ENCODE assay signal across 25 cellular contexts in genomic region chr6:21098134-21098533, GRCh38.
"Had no signal": no experiment of that assay in that cellular context is flagged by ENCODE, and none has a peak within 500 bp of the region (broad histone marks: within the 10 kb centered on the region; RNA-seq: fewer than 3 reads in every experiment).

No MANE protein-coding gene starts in this region.

- H3K27me3 Mint-ChIP-seq: naive thymus-derived CD4-positive, alpha-beta T cell; stimulated activated naive B cell treated with anti-CD40 and anti-IgM and Interleukin-4, amounts not matched to agents 10 μg/mL and 1 μg/mL and 100 μg/mL, for 72 hours had no signal

- ATAC-seq: activated naive CD4-positive, alpha-beta T cell treated with anti-CD3 and anti-CD28 coated beads, Interleukin-2, amount 50 U/mL, for 72 hours; activated T-cell treated with anti-CD3 and anti-CD28 coated beads, Interleukin-2, amount 50 U/mL, for 72 hours; gastroesophageal sphincter; left lobe of liver; naive thymus-derived CD4-positive, alpha-beta T cell; right cardiac atrium; stimulated activated naive B cell treated with anti-CD40 and anti-IgM and Interleukin-4, amounts not matched to agents 10 μg/mL and 1 μg/mL and 100 μg/mL, for 72 hours had no signal

- H3K4me3 Mint-ChIP-seq: activated T-cell treated with anti-CD3 and anti-CD28 coated beads, Interleukin-2, amount 50 U/mL, for 72 hours; immature natural killer cell; neural crest cell; stimulated activated naive B cell treated with anti-CD40 and anti-IgM and Interleukin-4, amounts not matched to agents 10 μg/mL and 1 μg/mL and 100 μg/mL, for 72 hours; T-helper 2 cell treated with Interferon-gamma antibody and Interleukin-4, amounts not matched to agents 5 μg/mL and 100 μg/mL, for 36 hours had no signal

- DNase-seq: activated CD4-positive, alpha-beta T cell treated with anti-CD3 and anti-CD28 coated beads for 4 hours; activated CD4-positive, alpha-beta T cell treated with anti-CD3 and anti-CD28 coated beads, Interleukin-2, amount 50 U/mL, for 4 hours; activated naive CD4-positive, alpha-beta T cell; activated T-cell treated with anti-CD3 and anti-CD28 coated beads for 4 hours; activated T-cell treated with anti-CD3 and anti-CD28 coated beads, Interleukin-2, amount 50 U/mL, for 72 hours; anterior cingulate cortex; dermis blood vessel endothelial cell; effector memory CD4-positive, alpha-beta T cell; immature natural killer cell; kidney; naive thymus-derived CD4-positive, alpha-beta T cell; right cardiac atrium; stimulated activated CD4-positive, alpha-beta T cell treated with anti-CD3 and anti-CD28 coated beads, Interleukin-15, amount 100 ng/mL, for 24 hours; stimulated activated CD4-positive, alpha-beta T cell treated with anti-CD3 and anti-CD28 coated beads, Interleukin-2, amount 100 ng/mL, for 24 hours; stimulated activated naive B cell treated with anti-CD40 and anti-IgM and Interleukin-4, amounts not matched to agents 10 μg/mL and 1 μg/mL and 100 μg/mL, for 72 hours; stomach; T-helper 1 cell; thyroid gland had no signal

- H3K36me3 ChIP-seq: gastroesophageal sphincter, stomach, thyroid gland had no signal

- H3K27ac ChIP-seq: gastroesophageal sphincter, hepatocyte, thyroid gland had no signal

- H2AFZ ChIP-seq: hepatocyte had no signal

- H3K4me1 ChIP-seq: gastroesophageal sphincter had no signal

- H3K79me2 ChIP-seq: hepatocyte had no signal

- H3K27me3 ChIP-seq: gastroesophageal sphincter, hepatocyte, stomach, thyroid gland had no signal

- H3K4me3 ChIP-seq: gastroesophageal sphincter, hepatocyte, lung, stomach, thyroid gland had no signal

- H3K27ac Mint-ChIP-seq: activated naive CD4-positive, alpha-beta T cell treated with anti-CD3 and anti-CD28 coated beads, Interleukin-2, amount 50 U/mL, for 72 hours; activated T-cell treated with anti-CD3 and anti-CD28 coated beads, Interleukin-2, amount 50 U/mL, for 72 hours; naive thymus-derived CD4-positive, alpha-beta T cell; stimulated activated naive B cell treated with anti-CD40 and anti-IgM and Interleukin-4, amounts not matched to agents 10 μg/mL and 1 μg/mL and 100 μg/mL, for 72 hours; T-helper 2 cell treated with Interferon-gamma antibody and Interleukin-4, amounts not matched to agents 5 μg/mL and 100 μg/mL, for 36 hours had no signal

- H3K9me3 Mint-ChIP-seq: activated naive CD4-positive, alpha-beta T cell treated with anti-CD3 and anti-CD28 coated beads, Interleukin-2, amount 50 U/mL, for 72 hours; immature natural killer cell; T-helper 2 cell treated with Interferon-gamma antibody and Interleukin-4, amounts not matched to agents 5 μg/mL and 100 μg/mL, for 36 hours had no signal

- H3K9me3 ChIP-seq: gastroesophageal sphincter, stomach, thyroid gland had no signal

- H3K4me2 ChIP-seq: hepatocyte had no signal
